Comparison of ENCODE assay signal across 17 cellular contexts in the genomic region with DNA sequence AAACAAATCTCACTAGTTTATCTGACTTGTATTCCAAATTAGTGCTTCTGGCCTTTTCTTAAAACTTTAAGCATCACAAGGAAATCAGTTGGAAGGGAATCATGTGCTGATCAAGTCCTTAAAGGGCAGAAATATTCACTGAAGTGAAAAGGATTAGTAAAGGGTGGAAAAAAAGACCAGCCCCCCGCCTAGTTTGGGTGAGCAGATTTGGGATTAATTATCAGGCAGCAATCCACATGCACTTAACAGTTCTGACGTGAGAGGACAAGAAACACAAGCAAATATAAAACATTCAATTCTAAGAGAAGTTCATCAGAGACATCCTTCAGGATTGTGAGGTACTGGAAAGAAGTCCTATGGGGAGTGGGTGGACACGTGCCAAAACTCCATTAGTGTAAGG. TPM values are rescaled to one million over a fixed set of nuclear protein-coding genes. Genes with fewer than 3 reads are reported as not detected.
"Had no signal": no experiment of that assay in that cellular context is flagged by ENCODE, and none has a peak within 500 bp of the region (broad histone marks: within the 10 kb centered on the region; RNA-seq: fewer than 3 reads in every experiment).

A gene with protein sequence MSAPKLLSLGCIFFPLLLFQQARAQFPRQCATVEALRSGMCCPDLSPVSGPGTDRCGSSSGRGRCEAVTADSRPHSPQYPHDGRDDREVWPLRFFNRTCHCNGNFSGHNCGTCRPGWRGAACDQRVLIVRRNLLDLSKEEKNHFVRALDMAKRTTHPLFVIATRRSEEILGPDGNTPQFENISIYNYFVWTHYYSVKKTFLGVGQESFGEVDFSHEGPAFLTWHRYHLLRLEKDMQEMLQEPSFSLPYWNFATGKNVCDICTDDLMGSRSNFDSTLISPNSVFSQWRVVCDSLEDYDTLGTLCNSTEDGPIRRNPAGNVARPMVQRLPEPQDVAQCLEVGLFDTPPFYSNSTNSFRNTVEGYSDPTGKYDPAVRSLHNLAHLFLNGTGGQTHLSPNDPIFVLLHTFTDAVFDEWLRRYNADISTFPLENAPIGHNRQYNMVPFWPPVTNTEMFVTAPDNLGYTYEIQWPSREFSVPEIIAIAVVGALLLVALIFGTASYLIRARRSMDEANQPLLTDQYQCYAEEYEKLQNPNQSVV (plus strand): TSS at position 245 of the 400 bp plus-strand sequence. CDS start 612 bp downstream, outside the sequence.

- H2AFZ ChIP-seq: hepatocyte had no signal

- DNase-seq: activated CD4-positive, alpha-beta T cell treated with anti-CD3 and anti-CD28 coated beads, Interleukin-2, amount 10 ng/mL, durations not matched to agents 7 days and 5 days; activated CD4-positive, CD25-positive, alpha-beta regulatory T cell; activated CD8-positive, alpha-beta memory T cell treated with anti-CD3 and anti-CD28 coated beads for 24 hours; activated naive CD4-positive, alpha-beta T cell treated with anti-CD3 and anti-CD28 coated beads for 36 hours; endodermal cell; erythroblast; nephron progenitor cell; sigmoid colon; spleen; T-helper 2 cell; upper lobe of right lung had no signal

- H3K4me2 ChIP-seq: hepatocyte had no signal

- ATAC-seq: gastroesophageal sphincter, upper lobe of right lung had no signal

- H3K27me3 ChIP-seq: gastroesophageal sphincter, hepatocyte, sigmoid colon, spleen, upper lobe of right lung had no signal

- H3K27me3 Mint-ChIP-seq: activated CD4-positive, alpha-beta T cell treated with anti-CD3 and anti-CD28 coated beads, Interleukin-2, amount 10 ng/mL, durations not matched to agents 7 days and 5 days; stimulated activated naive CD8-positive, alpha-beta T cell treated with anti-CD3 and anti-CD28 coated beads, Interleukin-15, Interleukin-2, amounts not matched to agents 100 ng/mL and 50 ng/mL, for 24 hours had no signal

- H3K36me3 ChIP-seq: gastroesophageal sphincter, prostate gland, sigmoid colon, spleen, upper lobe of right lung had no signal

- H3K4me1 Mint-ChIP-seq: activated CD4-positive, alpha-beta T cell treated with anti-CD3 and anti-CD28 coated beads, Interleukin-2, amount 10 ng/mL, durations not matched to agents 7 days and 5 days had no signal

- H3K4me3 ChIP-seq: gastroesophageal sphincter, hepatocyte, prostate gland, sigmoid colon, spleen, upper lobe of right lung had no signal

- H3K27ac Mint-ChIP-seq: activated CD4-positive, alpha-beta T cell treated with anti-CD3 and anti-CD28 coated beads, Interleukin-2, amount 10 ng/mL, durations not matched to agents 7 days and 5 days; activated naive CD4-positive, alpha-beta T cell treated with anti-CD3 and anti-CD28 coated beads for 36 hours; endodermal cell; nephron progenitor cell; stimulated activated naive CD8-positive, alpha-beta T cell treated with anti-CD3 and anti-CD28 coated beads, Interleukin-15, Interleukin-2, amounts not matched to agents 100 ng/mL and 50 ng/mL, for 24 hours had no signal

- H3K9me3 Mint-ChIP-seq: endodermal cell, nephron progenitor cell had no signal

- H3K27ac ChIP-seq: gastroesophageal sphincter, hepatocyte, prostate gland, sigmoid colon, spleen, upper lobe of right lung had no signal

- H3K79me2 ChIP-seq: hepatocyte had no signal

- H3K4me3 Mint-ChIP-seq: activated CD4-positive, alpha-beta T cell treated with anti-CD3 and anti-CD28 coated beads, Interleukin-2, amount 10 ng/mL, durations not matched to agents 7 days and 5 days; activated naive CD4-positive, alpha-beta T cell treated with anti-CD3 and anti-CD28 coated beads for 36 hours; endodermal cell; nephron progenitor cell; stimulated activated naive CD8-positive, alpha-beta T cell treated with anti-CD3 and anti-CD28 coated beads, Interleukin-15, Interleukin-2, amounts not matched to agents 100 ng/mL and 50 ng/mL, for 24 hours had no signal

- H3K9me3 ChIP-seq: gastroesophageal sphincter, prostate gland, sigmoid colon, upper lobe of right lung had no signal

- H3K4me1 ChIP-seq: prostate gland, spleen had no signal

RNA-seq across cellular contexts. Expression of the gene that starts here (rescaled TPM):
- total RNA-seq: activated CD4-positive, alpha-beta T cell treated with anti-CD3 and anti-CD28 coated beads, Interleukin-2, amount 10 ng/mL, durations not matched to agents 7 days and 5 days; activated naive CD4-positive, alpha-beta T cell treated with anti-CD3 and anti-CD28 coated beads for 36 hours; bronchial epithelial cell; spleen had no signal
- polyA plus RNA-seq: liver, spleen had no signal
